Comparison of ENCODE assay signal across 8 cellular contexts in the genomic region with DNA sequence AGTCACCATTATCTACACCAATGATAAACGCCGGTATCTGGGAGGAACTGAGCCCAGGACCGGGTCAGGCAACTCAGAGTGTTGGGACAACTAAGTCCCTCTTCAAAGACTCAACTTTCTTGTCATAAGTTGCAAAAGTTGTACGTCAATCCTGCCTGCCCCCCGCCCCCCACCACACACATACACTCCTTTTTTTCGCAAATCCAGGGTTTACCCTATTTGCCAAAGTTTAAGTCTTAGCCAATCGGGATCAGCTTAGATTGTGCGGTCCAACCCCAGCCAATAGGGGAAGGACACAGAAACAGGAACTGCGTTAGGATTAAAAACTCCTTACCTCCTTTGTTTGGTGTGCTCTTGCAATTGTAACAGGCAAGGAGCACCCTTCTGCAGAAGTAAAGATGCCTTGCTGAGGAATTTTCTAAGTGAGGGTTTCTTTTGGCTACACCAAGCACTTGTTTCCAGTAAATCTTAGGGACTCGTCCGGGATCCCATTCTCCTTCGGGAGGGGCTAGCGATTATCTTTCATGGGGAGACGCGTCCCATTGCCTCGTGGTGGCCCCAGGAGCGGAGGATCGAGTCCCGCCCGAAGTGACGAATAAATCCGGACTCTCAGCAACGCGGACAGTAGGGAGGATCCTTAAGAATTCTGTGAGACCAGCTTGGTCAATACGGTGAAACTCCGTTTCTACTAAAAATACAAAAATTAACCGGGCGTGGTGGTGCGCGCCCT.
DNase-seq lines count a peak whose midpoint lies in the region; ATAC-seq lines count a peak whose summit lies in the region.

No MANE protein-coding gene starts in this region.

- peak; percentile 53 for DNase-seq in GM03348 (ENCODE audit: low spot score)
- DNase-seq in Jurkat, Clone E6-1 (ENCODE audit: low read depth, low spot score), result peak; percentile 77
- DNase-seq in T follicular helper cell (ENCODE audit: low read depth), result peak; percentile 44
- peak; percentile 17 for DNase-seq in cerebellum (ENCODE audit: low spot score)
- peak; percentile 86 for DNase-seq in kidney tubule cell (ENCODE audit: low spot score)
- peak; percentile 37 to 60 for DNase-seq in stimulated activated CD4-positive, alpha-beta T cell treated with anti-CD3 and anti-CD28 coated beads, Interleukin-2, amount 100 ng/mL, for 24 hours
- DNase-seq in activated effector memory CD4-positive, alpha-beta T cell treated with anti-CD3 and anti-CD28 coated beads, Interleukin-2, amount 50 U/mL, for 16 hours, result no peak

- peak; percentile 22 for ATAC-seq in GM21619 (IDR thresholded peaks at IDR 0.05; ENCODE audit: unreplicated experiment)

- peak overlapping the region; percentile 98 for H3K4me3 ChIP-seq in Jurkat, Clone E6-1 (ENCODE audit: low read length)
